8 cellular contexts compared by ENCODE assay signal in the genomic region with DNA sequence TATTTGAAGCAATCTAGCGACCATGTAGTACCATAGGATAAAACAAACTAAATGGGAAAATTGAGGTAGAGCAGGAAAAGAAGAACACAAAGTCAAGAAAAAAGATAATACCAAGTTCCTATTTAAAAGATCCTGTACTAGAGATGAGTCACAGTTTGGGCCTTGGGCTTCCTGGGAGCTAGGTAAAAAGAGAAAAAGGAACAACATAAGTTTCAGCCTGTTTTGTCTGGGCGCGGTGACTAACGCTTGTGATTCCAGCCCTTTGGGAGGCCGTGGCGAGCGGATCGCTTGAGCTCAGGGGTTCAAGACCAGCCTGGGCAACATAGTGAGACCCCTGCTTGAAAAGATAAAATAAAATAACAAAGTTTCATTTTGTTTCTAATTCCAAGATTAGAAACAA. TPM values are rescaled to one million over a fixed set of nuclear protein-coding genes. Genes with fewer than 3 reads are reported as not detected.
DNase-seq lines count a peak whose midpoint lies in the region; ATAC-seq, FAIRE-seq and TF ChIP-seq lines count a peak whose summit lies in the region.

No MANE protein-coding gene starts in this region.

- ATAC-seq in activated B cell treated with CpG ODN at 0.5 μM for 24 hours (ENCODE audit: low read depth) = no peak
- ATAC-seq in HG02970 (IDR thresholded peaks at IDR 0.05; ENCODE audit: low FRiP score, unreplicated experiment) = no peak
- ATAC-seq in HG02885 (IDR thresholded peaks at IDR 0.05; ENCODE audit: poor library complexity, unreplicated experiment) = no peak

- H3K4me3 Mint-ChIP-seq in activated B cell treated with CpG ODN at 0.5 μM for 24 hours = peak overlapping the region; percentile 94

- H3K9ac ChIP-seq in keratinocyte (ENCODE audit: control insufficient read depth, extremely low read depth, insufficient read depth, low read length) = peak overlapping the region; percentile 87

- TF ChIP-seq CTCF in activated B cell treated with CpG ODN at 0.5 μM for 24 hours (IDR thresholded peaks at IDR 0.05) (no peak), keratinocyte (optimal IDR thresholded peaks at IDR 0.05 in 1 of 3, IDR thresholded peaks at IDR 0.05 in 1 of 3, conservative IDR thresholded peaks at IDR 0.05 in 1 of 3; ENCODE audit: extremely low read depth in 1 of 3, insufficient read depth in 2 of 3, low read length in 3 of 3) (no peak), vagina (IDR thresholded peaks at IDR 0.05) (no peak)

- no peaks in the 10 kb centered on the region for H3K9me3 Mint-ChIP-seq in activated B cell treated with CpG ODN at 0.5 μM for 24 hours

- H3K4me3 ChIP-seq in keratinocyte (ENCODE audit: control insufficient read depth in 2 of 3, extremely low read depth in 1 of 3, insufficient read depth in 2 of 3, low read depth in 1 of 3, low read length in 3 of 3) (peak overlapping the region in 2 of 3 experiments; percentile 15 to 95), vagina (peak overlapping the region in 1 of 2 donors; percentile 79)

- H3K27ac Mint-ChIP-seq in activated B cell treated with CpG ODN at 0.5 μM for 24 hours = peak overlapping the region; percentile 89

- dilution Hi-C loops in keratinocyte (cut with MboI; ENCODE audit: extremely low pct_ligation_motif_present, low sequenced_read_pairs) = no loop called here

- no peaks in the 10 kb centered on the region for H4K20me1 ChIP-seq in keratinocyte (ENCODE audit: control insufficient read depth, extremely low read depth, insufficient read depth, low read length)

- no peaks in the 10 kb centered on the region for H3K27me3 Mint-ChIP-seq in activated B cell treated with CpG ODN at 0.5 μM for 24 hours

- CTCF ChIA-PET in activated B cell treated with CpG ODN at 0.5 μM for 24 hours (lab: Charles Lee) = interaction anchor here (1.5 to 4.6 kb wide), 4 partner anchors 52 to 287 kb away, joined by 4 to 24 read pairs (median 6); no protein-coding TSS in a partner anchor

- H3K27ac ChIP-seq in keratinocyte (ENCODE audit: control insufficient read depth, insufficient read depth, low read length) (peak overlapping the region; percentile 89), vagina (peak overlapping the region; percentile 95)

- no peak overlapping the region for H2AFZ ChIP-seq in keratinocyte (ENCODE audit: control insufficient read depth, low read length)

- H3K4me1 Mint-ChIP-seq in activated B cell treated with CpG ODN at 0.5 μM for 24 hours = peaks cover 71% of the 10 kb centered on the region

- intact Hi-C loops in activated B cell treated with CpG ODN at 0.5 μM for 24 hours (cut with micrococcal nuclease) = loop anchor here (5.0 to 10.0 kb wide), 2 partner anchors 41 to 589 kb away; partner anchors contain the start of gene SMIM14
- intact Hi-C loops in vagina (cut with DNase I) = no loop called here

- H3K36me3 Mint-ChIP-seq in activated B cell treated with CpG ODN at 0.5 μM for 24 hours (ENCODE audit: low read depth) = peaks cover 26% of the 10 kb centered on the region

- POLR2A ChIA-PET in activated B cell treated with CpG ODN at 0.5 μM for 24 hours (lab: Charles Lee) = interaction anchor here (0.6 to 8.3 kb wide), 7 partner anchors 17 to 285 kb away, joined by 4 to 215 read pairs (median 7); partner anchors contain the start of gene TMEM156

- no peaks in the 10 kb centered on the region for H3K9me1 ChIP-seq in keratinocyte (ENCODE audit: control insufficient read depth, extremely low read depth, insufficient read depth, low read length)

- H3K4me1 ChIP-seq in keratinocyte (ENCODE audit: control insufficient read depth, extremely low read depth, insufficient read depth, low read length) = peaks cover 16% of the 10 kb centered on the region
- peaks cover 31% of the 10 kb centered on the region for H3K4me1 ChIP-seq in vagina

- TF ChIP-seq POLR2A in vagina (IDR thresholded peaks at IDR 0.05) = no peak

- H3K27me3 ChIP-seq in keratinocyte (ENCODE audit: control insufficient read depth, extremely low read depth, insufficient read depth, low read length) (no peaks in the 10 kb centered on the region), vagina (no peaks in the 10 kb centered on the region)

- no peaks in the 10 kb centered on the region for H3K9me3 ChIP-seq in keratinocyte (ENCODE audit: control insufficient read depth, low read depth, low read length)
- no peaks in the 10 kb centered on the region for H3K9me3 ChIP-seq in vagina

- peak; percentile 56 for FAIRE-seq in keratinocyte (lab: Jason Lieb, UNC)

- peak; percentile 15 for DNase-seq in stimulated activated CD4-positive, alpha-beta T cell treated with anti-CD3 and anti-CD28 coated beads, Interleukin-15, amount 100 ng/mL, for 24 hours
- DNase-seq in stimulated activated CD4-positive, alpha-beta T cell treated with anti-CD3 and anti-CD28 coated beads, Interleukin-4, amount 100 ng/mL, for 4 hours = no peak
- DNase-seq in activated B cell treated with CpG ODN at 0.5 μM for 24 hours (no peak), keratinocyte (ENCODE audit: low read depth, low spot score) (peak; percentile 53), vagina (ENCODE audit: extremely low spot score in 2 of 2) (no peak), NCI-H526 treated with DMSO at 0.1 percent for 48 hours (lab: John Stamatoyannopoulos, UW) (no peak)

- peaks cover 27% of the 10 kb centered on the region for H3K79me2 ChIP-seq in keratinocyte (ENCODE audit: control insufficient read depth, insufficient read depth, low read length)

- H3K36me3 ChIP-seq in keratinocyte (ENCODE audit: control insufficient read depth in 2 of 2, extremely low read depth in 1 of 2, insufficient read depth in 2 of 2, low read length in 2 of 2) (no peaks in the 10 kb centered on the region), vagina (no peaks in the 10 kb centered on the region)

- H3K4me2 ChIP-seq in keratinocyte (ENCODE audit: control insufficient read depth, extremely low read depth, insufficient read depth, low read depth, low read length) = peak overlapping the region; percentile 77

RNA-seq across cellular contexts. Expression of gene TMEM156, which starts 14.0 kb away (rescaled TPM):
- total RNA-seq in activated B cell treated with CpG ODN at 0.5 μM for 24 hours (26.0 and 29.5 TPM in 2 replicates), vagina (not detected)
- polyA plus RNA-seq in keratinocyte = 0.15 to 0.68 TPM (median 0.19 TPM) in 3 replicates
- polyA plus RNA-seq in keratinocyte (2011; ENCODE audit: low read depth) = not detected
- 0.29 and 0.35 TPM in 2 replicates for polyA plus RNA-seq in keratinocyte (2011; cell fraction: cytosol; rRNA removed)
- 0.09 and 0.23 TPM in 2 replicates for polyA plus RNA-seq in keratinocyte (2011; cell fraction: nucleus; rRNA removed)
- polyA plus RNA-seq in keratinocyte (2012; ENCODE audit: low replicate concordance) = 0.08 TPM in 1 of 2 replicates, not detected in the other
- polyA minus RNA-seq in keratinocyte = 0.45 TPM in 1 of 3 replicates, not detected in the others
- polyA minus RNA-seq in keratinocyte (2011; cell fraction: cytosol; rRNA and poly(A)+ RNA removed) = not detected
- polyA minus RNA-seq in keratinocyte (2011; cell fraction: nucleus; rRNA and poly(A)+ RNA removed) = not detected in 2 replicates

RNA-seq across cellular contexts. Expression of gene KLHL5, which starts 15.8 kb away (rescaled TPM):
- total RNA-seq in activated B cell treated with CpG ODN at 0.5 μM for 24 hours (49.5 and 61.5 TPM in 2 replicates), vagina (27.0 TPM)
- 17.9 to 32.1 TPM (median 25.4 TPM) in 3 replicates for polyA plus RNA-seq in keratinocyte
- 25.7 TPM for polyA plus RNA-seq in keratinocyte (2011; ENCODE audit: low read depth)
- polyA plus RNA-seq in keratinocyte (2011; cell fraction: cytosol; rRNA removed) = 18.6 and 24.6 TPM in 2 replicates
- polyA plus RNA-seq in keratinocyte (2011; cell fraction: nucleus; rRNA removed) = 14.3 and 18.5 TPM in 2 replicates
- polyA plus RNA-seq in keratinocyte (2012; ENCODE audit: low replicate concordance) = 10.4 and 26.6 TPM in 2 replicates
- polyA minus RNA-seq in keratinocyte = 17.3 to 57.6 TPM (median 28.0 TPM) in 3 replicates
- 23.2 TPM for polyA minus RNA-seq in keratinocyte (2011; cell fraction: cytosol; rRNA and poly(A)+ RNA removed)
- 12.8 and 23.0 TPM in 2 replicates for polyA minus RNA-seq in keratinocyte (2011; cell fraction: nucleus; rRNA and poly(A)+ RNA removed)

Comparison
In these comparisons a context has a peak if more than half of its experiments do, and no peak if none do; other contexts are left out.
1. DNase-seq: peak in stimulated activated CD4-positive, alpha-beta T cell treated with anti-CD3 and anti-CD28 coated beads, Interleukin-15, amount 100 ng/mL, for 24 hours (single experiment) and keratinocyte (single experiment); none in stimulated activated CD4-positive, alpha-beta T cell treated with anti-CD3 and anti-CD28 coated beads, Interleukin-4, amount 100 ng/mL, for 4 hours (0 of 2), activated B cell treated with CpG ODN at 0.5 μM for 24 hours (single experiment), vagina (0 of 2) and NCI-H526 treated with DMSO at 0.1 percent for 48 hours (single experiment).
2. RNA of gene TMEM156, which starts 14.0 kb away (total RNA-seq): 26.0 to 29.5 TPM in activated B cell treated with CpG ODN at 0.5 μM for 24 hours; not detected in vagina (single experiment); every median in the first group is over 10 times any median in the second.